8 cellular contexts compared by ENCODE assay signal in genomic region chr20:51800132-51800721, GRCh38. TPM values are rescaled to one million over a fixed set of nuclear protein-coding genes. Genes with fewer than 3 reads are reported as not detected.
A peak's percentile ranks its signal among the peaks of the same experiment; 100 is the strongest.
DNase-seq lines count a peak whose midpoint lies in the region; ATAC-seq and TF ChIP-seq lines count a peak whose summit lies in the region.

No MANE protein-coding gene starts in this region.

- H3K4me1 ChIP-seq in liver (ENCODE audit: control insufficient read depth in 4 of 4, insufficient read depth in 4 of 4, low read length in 3 of 4): peaks cover 0 to 24% (median 14%) of the 10 kb centered on the region in 4 donors

- ATAC-seq in GM18858 (IDR thresholded peaks at IDR 0.05; ENCODE audit: unreplicated experiment): no peak
- no peak for ATAC-seq in GM18907 (IDR thresholded peaks at IDR 0.05; ENCODE audit: unreplicated experiment)

- DNase-seq in GM12864 (ENCODE audit: low read depth): no peak
- peak; percentile 36 for DNase-seq in NCI-H128 (lab: John Stamatoyannopoulos, UW; ENCODE audit: unreplicated experiment)
- DNase-seq in activated CD4-positive, CD25-positive, alpha-beta regulatory T cell treated with anti-CD3 and anti-CD28 coated beads, Interleukin-2, amount 50 U/mL, for 16 hours (ENCODE audit: low read depth, low spot score): peak; percentile 16
- DNase-seq in cerebellar cortex (ENCODE audit: low spot score): peak; percentile 74
- peak; percentile 3 to 36 (median 24) for DNase-seq in stimulated activated CD4-positive, alpha-beta T cell treated with anti-CD3 and anti-CD28 coated beads, TNF-alpha, amount 100 ng/mL, for 4 hours (ENCODE audit: low read depth in 3 of 3)

- TF ChIP-seq RAD21 in liver (IDR thresholded peaks at IDR 0.05): peak; percentile 65 to 81

- WGBS in liver: under 1% methylated on average over 31 of the region's 31 CpGs

- H3K27ac ChIP-seq in liver (ENCODE audit: low read depth in 1 of 2, low read length in 2 of 2): no peak overlapping the region

- H3K27me3 ChIP-seq in liver (ENCODE audit: control insufficient read depth in 4 of 4, insufficient read depth in 4 of 4, low read length in 3 of 4): no peaks in the 10 kb centered on the region

- no peak overlapping the region for H3K4me3 ChIP-seq in GM12864 (ENCODE audit: low read depth, low read length)
- H3K4me3 ChIP-seq in liver (ENCODE audit: low read depth in 1 of 3, low read length in 3 of 3): peak overlapping the region; percentile 67 to 76 (median 67)

- no peak overlapping the region for H3K9ac ChIP-seq in liver (ENCODE audit: low read depth in 1 of 2, low read length in 2 of 2)

- TF ChIP-seq CTCF in GM12864 (IDR thresholded peaks at IDR 0.05; ENCODE audit: low read depth, low read length, missing control alignments): peak; percentile 88
- peak; percentile 67 for TF ChIP-seq CTCF in liver (IDR thresholded peaks at IDR 0.05; ENCODE audit: low read depth, low read length, missing input control)

- H3K9me3 ChIP-seq in liver (ENCODE audit: control insufficient read depth in 4 of 4, low read length in 3 of 4): no peaks in the 10 kb centered on the region

- no peaks in the 10 kb centered on the region for H3K36me3 ChIP-seq in liver (ENCODE audit: control insufficient read depth in 4 of 4, insufficient read depth in 3 of 4, low read depth in 1 of 4, low read length in 3 of 4)

TF ChIP-seq in liver, 16 proteins besides CTCF, POLR2A, EP300 and RAD21:
- no peak for TF ChIP-seq FOXA1 (IDR thresholded peaks at IDR 0.05)
- TF ChIP-seq SP1 (IDR thresholded peaks at IDR 0.05): no peak
- no peak for TF ChIP-seq GABPA (IDR thresholded peaks at IDR 0.05 in 1 of 2, conservative IDR thresholded peaks at IDR 0.05 in 1 of 2)
- no peak for TF ChIP-seq NR2F2 (IDR thresholded peaks at IDR 0.05)
- no peak for TF ChIP-seq HNF4A (conservative IDR thresholded peaks at IDR 0.05)
- TF ChIP-seq RXRA (IDR thresholded peaks at IDR 0.05): no peak
- TF ChIP-seq, protein P1, sequence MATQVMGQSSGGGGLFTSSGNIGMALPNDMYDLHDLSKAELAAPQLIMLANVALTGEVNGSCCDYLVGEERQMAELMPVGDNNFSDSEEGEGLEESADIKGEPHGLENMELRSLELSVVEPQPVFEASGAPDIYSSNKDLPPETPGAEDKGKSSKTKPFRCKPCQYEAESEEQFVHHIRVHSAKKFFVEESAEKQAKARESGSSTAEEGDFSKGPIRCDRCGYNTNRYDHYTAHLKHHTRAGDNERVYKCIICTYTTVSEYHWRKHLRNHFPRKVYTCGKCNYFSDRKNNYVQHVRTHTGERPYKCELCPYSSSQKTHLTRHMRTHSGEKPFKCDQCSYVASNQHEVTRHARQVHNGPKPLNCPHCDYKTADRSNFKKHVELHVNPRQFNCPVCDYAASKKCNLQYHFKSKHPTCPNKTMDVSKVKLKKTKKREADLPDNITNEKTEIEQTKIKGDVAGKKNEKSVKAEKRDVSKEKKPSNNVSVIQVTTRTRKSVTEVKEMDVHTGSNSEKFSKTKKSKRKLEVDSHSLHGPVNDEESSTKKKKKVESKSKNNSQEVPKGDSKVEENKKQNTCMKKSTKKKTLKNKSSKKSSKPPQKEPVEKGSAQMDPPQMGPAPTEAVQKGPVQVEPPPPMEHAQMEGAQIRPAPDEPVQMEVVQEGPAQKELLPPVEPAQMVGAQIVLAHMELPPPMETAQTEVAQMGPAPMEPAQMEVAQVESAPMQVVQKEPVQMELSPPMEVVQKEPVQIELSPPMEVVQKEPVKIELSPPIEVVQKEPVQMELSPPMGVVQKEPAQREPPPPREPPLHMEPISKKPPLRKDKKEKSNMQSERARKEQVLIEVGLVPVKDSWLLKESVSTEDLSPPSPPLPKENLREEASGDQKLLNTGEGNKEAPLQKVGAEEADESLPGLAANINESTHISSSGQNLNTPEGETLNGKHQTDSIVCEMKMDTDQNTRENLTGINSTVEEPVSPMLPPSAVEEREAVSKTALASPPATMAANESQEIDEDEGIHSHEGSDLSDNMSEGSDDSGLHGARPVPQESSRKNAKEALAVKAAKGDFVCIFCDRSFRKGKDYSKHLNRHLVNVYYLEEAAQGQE (IDR thresholded peaks at IDR 0.05): no peak
- TF ChIP-seq, protein P2, sequence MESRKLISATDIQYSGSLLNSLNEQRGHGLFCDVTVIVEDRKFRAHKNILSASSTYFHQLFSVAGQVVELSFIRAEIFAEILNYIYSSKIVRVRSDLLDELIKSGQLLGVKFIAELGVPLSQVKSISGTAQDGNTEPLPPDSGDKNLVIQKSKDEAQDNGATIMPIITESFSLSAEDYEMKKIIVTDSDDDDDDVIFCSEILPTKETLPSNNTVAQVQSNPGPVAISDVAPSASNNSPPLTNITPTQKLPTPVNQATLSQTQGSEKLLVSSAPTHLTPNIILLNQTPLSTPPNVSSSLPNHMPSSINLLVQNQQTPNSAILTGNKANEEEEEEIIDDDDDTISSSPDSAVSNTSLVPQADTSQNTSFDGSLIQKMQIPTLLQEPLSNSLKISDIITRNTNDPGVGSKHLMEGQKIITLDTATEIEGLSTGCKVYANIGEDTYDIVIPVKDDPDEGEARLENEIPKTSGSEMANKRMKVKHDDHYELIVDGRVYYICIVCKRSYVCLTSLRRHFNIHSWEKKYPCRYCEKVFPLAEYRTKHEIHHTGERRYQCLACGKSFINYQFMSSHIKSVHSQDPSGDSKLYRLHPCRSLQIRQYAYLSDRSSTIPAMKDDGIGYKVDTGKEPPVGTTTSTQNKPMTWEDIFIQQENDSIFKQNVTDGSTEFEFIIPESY (IDR thresholded peaks at IDR 0.05): no peak
- TF ChIP-seq HNF4G (IDR thresholded peaks at IDR 0.05): no peak
- TF ChIP-seq EGR1 (IDR thresholded peaks at IDR 0.05; ENCODE audit: low read depth in 2 of 2): no peak
- no peak for TF ChIP-seq YY1 (IDR thresholded peaks at IDR 0.05)
- no peak for TF ChIP-seq TAF1 (conservative IDR thresholded peaks at IDR 0.05)
- no peak for TF ChIP-seq FOXA2 (IDR thresholded peaks at IDR 0.05)
- TF ChIP-seq MAX (IDR thresholded peaks at IDR 0.05): no peak
- TF ChIP-seq, protein P3, sequence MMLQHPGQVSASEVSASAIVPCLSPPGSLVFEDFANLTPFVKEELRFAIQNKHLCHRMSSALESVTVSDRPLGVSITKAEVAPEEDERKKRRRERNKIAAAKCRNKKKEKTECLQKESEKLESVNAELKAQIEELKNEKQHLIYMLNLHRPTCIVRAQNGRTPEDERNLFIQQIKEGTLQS (IDR thresholded peaks at IDR 0.05): no peak

RNA-seq across cellular contexts. Expression of gene SALL4, which starts 2.1 kb away (rescaled TPM):
- total RNA-seq in liver: 1 to 10 TPM; 2.0 to 3.6 TPM
- under 1 TPM; 0.16 to 0.71 TPM for polyA plus RNA-seq in liver

RNA-seq across cellular contexts. Expression of gene ATP9A, which starts 32.0 kb away (rescaled TPM):
- 10 to 100 TPM; 14.7 to 16.7 TPM for total RNA-seq in liver
- 1 to 10 TPM; 2.4 to 5.1 TPM for polyA plus RNA-seq in liver
